ENCODE assay signal across 15 cellular contexts in the genomic region with DNA sequence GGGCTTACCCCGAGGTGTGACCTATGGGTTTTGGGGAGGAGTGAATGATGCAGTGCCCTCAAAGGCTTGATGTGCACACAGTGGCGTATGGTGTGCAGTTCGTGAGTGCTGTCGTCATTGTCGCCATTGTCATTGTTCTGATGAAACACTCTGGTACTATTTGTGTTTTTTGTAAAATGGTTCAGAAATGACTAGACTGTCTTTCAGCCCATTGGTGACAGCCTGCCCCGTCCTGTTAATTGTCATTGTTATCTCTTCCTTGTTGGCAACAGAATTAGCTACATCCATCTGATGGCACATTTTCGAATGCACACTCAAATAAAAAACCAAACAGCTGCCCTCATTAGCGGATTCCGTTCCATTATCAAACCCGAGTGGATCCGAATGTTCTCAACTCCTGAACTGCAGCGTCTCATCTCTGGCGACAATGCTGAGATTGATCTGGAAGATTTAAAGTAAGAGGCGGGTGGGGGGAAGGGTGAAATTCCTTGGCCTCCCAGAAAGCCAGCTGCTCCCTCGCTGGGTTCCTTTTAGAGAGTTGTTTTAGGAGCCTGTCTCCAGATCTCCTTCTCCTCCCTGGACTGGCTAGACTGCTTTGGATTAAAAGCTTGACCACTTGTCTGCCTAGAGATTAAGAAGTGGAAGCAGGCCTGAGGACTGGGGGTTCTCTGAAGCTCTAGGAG. TPM values are rescaled to one million over a fixed set of nuclear protein-coding genes. Genes with fewer than 3 reads are reported as not detected.
A peak's percentile ranks its signal among the peaks of the same experiment; 100 is the strongest.
DNase-seq lines count a peak whose midpoint lies in the region; ATAC-seq and TF ChIP-seq lines count a peak whose summit lies in the region.
"Had no signal": no experiment of that assay in that cellular context is flagged by ENCODE, and none has a peak within 500 bp of the region (broad histone marks: within the 10 kb centered on the region; RNA-seq: fewer than 3 reads in every experiment).

No MANE protein-coding gene starts in this region.

- H3K79me1 ChIP-seq in H9 (ENCODE audit: insufficient read depth, low read depth, low read length, poor library complexity, severe bottlenecking) (no peaks in the 10 kb centered on the region), trophoblast cell (ENCODE audit: low read length) (peaks cover 4% of the 10 kb centered on the region)

- H2AK5ac ChIP-seq in H9 (ENCODE audit: insufficient read length, low read length) (no peak overlapping the region), trophoblast cell (ENCODE audit: low read length) (no peak overlapping the region)

- H3K27me3 ChIP-seq in H9 (ENCODE audit: insufficient read depth, low read length) (no peaks in the 10 kb centered on the region), iPS-18a (ENCODE audit: control insufficient read depth, insufficient read depth, low read length) (no peaks in the 10 kb centered on the region), trophoblast cell (ENCODE audit: insufficient read depth, low read length) (no peaks in the 10 kb centered on the region)
- H3K27me3 ChIP-seq: BE2C, gastrocnemius medialis had no signal

- H3K27ac ChIP-seq in H9 (ENCODE audit: insufficient read length, low read depth, low read length) = no peak overlapping the region
- peak overlapping the region; percentile 16 for H3K27ac ChIP-seq in iPS-18a (ENCODE audit: low read length)
- peak overlapping the region; percentile 62 for H3K27ac ChIP-seq in trophoblast cell (ENCODE audit: low read depth, low read length)
- H3K27ac ChIP-seq: gastrocnemius medialis had no signal

- no peaks in the 10 kb centered on the region for H3K27me3 Mint-ChIP-seq in H9 (ENCODE audit: low read depth)
- H3K27me3 Mint-ChIP-seq: activated CD4-positive, alpha-beta memory T cell treated with anti-CD3 and anti-CD28 coated beads, Interleukin-2, amount 10 ng/mL, durations not matched to agents 7 days and 5 days; activated T-helper 17 cell treated with anti-CD3 and anti-CD28 coated beads, Interleukin-2, amount 50 U/mL, for 72 hours had no signal

- no peak overlapping the region for H2BK20ac ChIP-seq in H9 (ENCODE audit: low read depth, low read length, poor library complexity, severe bottlenecking)

- peaks cover 13 to 36% of the 10 kb centered on the region in 2 experiments for H3K4me1 Mint-ChIP-seq in H9
- H3K4me1 Mint-ChIP-seq: activated CD4-positive, alpha-beta memory T cell treated with anti-CD3 and anti-CD28 coated beads, Interleukin-2, amount 10 ng/mL, durations not matched to agents 7 days and 5 days; activated T-helper 17 cell treated with anti-CD3 and anti-CD28 coated beads, Interleukin-2, amount 50 U/mL, for 72 hours had no signal

- peaks cover 5% of the 10 kb centered on the region for H3K36me3 ChIP-seq in iPS-18a (ENCODE audit: control insufficient read depth, low read depth, low read length)
- H3K36me3 ChIP-seq in trophoblast cell (ENCODE audit: control insufficient read depth in 1 of 2, insufficient read depth in 2 of 2, low read length in 2 of 2) = peaks cover 22% of the 10 kb centered on the region in 2 experiments
- H3K36me3 ChIP-seq: BE2C had no signal

- no peaks in the 10 kb centered on the region for H3K23me2 ChIP-seq in H9 (ENCODE audit: insufficient read length, low read depth, low read length, poor library complexity, severe bottlenecking)

- H3K4me2 ChIP-seq in H9 (ENCODE audit: insufficient read depth, insufficient read length, low read length) = no peak overlapping the region
- peak overlapping the region; percentile 13 for H3K4me2 ChIP-seq in trophoblast cell (ENCODE audit: low read length)

- no peak for TF ChIP-seq CTCF in H9 (conservative IDR thresholded peaks at IDR 0.05)

- H3K36me3 Mint-ChIP-seq in H9 (ENCODE audit: insufficient read depth in 1 of 3, low read depth in 3 of 3) = peaks cover 2 to 17% (median 9%) of the 10 kb centered on the region in 3 experiments; a peak in 6 of 7 replicates

- no peak overlapping the region for H3T11ph ChIP-seq in H9 (ENCODE audit: low read length)

- H3K23ac ChIP-seq in H9 (ENCODE audit: insufficient read length, low read depth, low read length) (no peak overlapping the region), trophoblast cell (ENCODE audit: low read length) (no peak overlapping the region)

- no peak overlapping the region for H2BK12ac ChIP-seq in H9 (ENCODE audit: insufficient read length, low read depth, low read length)
- H2BK12ac ChIP-seq in trophoblast cell (ENCODE audit: low read length) = peak overlapping the region; percentile 78

- H3K18ac ChIP-seq in H9 (ENCODE audit: insufficient read length, low read depth, low read length) = no peak overlapping the region
- H3K18ac ChIP-seq in trophoblast cell (ENCODE audit: low read length) = no peak overlapping the region

- no peak overlapping the region for H4K91ac ChIP-seq in H9 (ENCODE audit: insufficient read length, low read depth, low read length)
- H4K91ac ChIP-seq in trophoblast cell (ENCODE audit: low read depth, low read length) = peak overlapping the region; percentile 77

- H3K56ac ChIP-seq in H9 (ENCODE audit: insufficient read length, low read depth, low read length) = no peak overlapping the region

- DNase-seq in H9 (no peak), SK-N-DZ (ENCODE audit: low spot score) (peak; percentile 50), trophoblast cell (no peak), OCI-M1 (lab: John Stamatoyannopoulos, UW) (no peak), NOMO-1 treated with dmso at 0.1 percent for 144 hours (lab: John Stamatoyannopoulos, UW; ENCODE audit: unreplicated experiment) (no peak)
- DNase-seq in stimulated activated CD4-positive, alpha-beta T cell treated with anti-CD3 and anti-CD28 coated beads, Interleukin-4, amount 100 ng/mL, for 24 hours = no peak
- DNase-seq: activated CD4-positive, alpha-beta memory T cell treated with anti-CD3 and anti-CD28 coated beads, Interleukin-2, amount 10 ng/mL, durations not matched to agents 7 days and 5 days; BE2C; gastrocnemius medialis; Kasumi-1; NCI-H1417 treated with DMSO at 0.1 percent for 48 hours; NCI-H446 treated with DMSO at 0.1 percent for 48 hours had no signal

- H4K8ac ChIP-seq in H9 (replicated peaks; ENCODE audit: insufficient read length, low read depth, low read length) (no peak overlapping the region), trophoblast cell (ENCODE audit: low read depth, low read length) (no peak overlapping the region)

- H3K14ac ChIP-seq in H9 (ENCODE audit: insufficient read depth, low read length) (no peak overlapping the region), trophoblast cell (ENCODE audit: low read length) (peak overlapping the region; percentile 45)

- H2BK5ac ChIP-seq in H9 (ENCODE audit: insufficient read length, low read length) (no peak overlapping the region), trophoblast cell (ENCODE audit: low read depth, low read length, poor library complexity) (peak overlapping the region; percentile 61)

- no peaks in the 10 kb centered on the region for H3K9me3 Mint-ChIP-seq in H9
- H3K9me3 Mint-ChIP-seq: activated CD4-positive, alpha-beta memory T cell treated with anti-CD3 and anti-CD28 coated beads, Interleukin-2, amount 10 ng/mL, durations not matched to agents 7 days and 5 days; activated T-helper 17 cell treated with anti-CD3 and anti-CD28 coated beads, Interleukin-2, amount 50 U/mL, for 72 hours had no signal

- H2BK120ac ChIP-seq in H9 (ENCODE audit: low read depth, low read length, poor library complexity, severe bottlenecking) (no peak overlapping the region), trophoblast cell (ENCODE audit: insufficient read depth, low read length, poor library complexity) (no peak overlapping the region)

- no peak overlapping the region for H3K4me3 ChIP-seq in iPS-18a (ENCODE audit: low read length)
- no peak overlapping the region for H3K4me3 ChIP-seq in trophoblast cell (ENCODE audit: low read depth, low read length)
- H3K4me3 ChIP-seq: gastrocnemius medialis had no signal

- no peak for ATAC-seq in GM18517 (IDR thresholded peaks at IDR 0.05; ENCODE audit: unreplicated experiment)
- ATAC-seq: activated T-helper 17 cell treated with anti-CD3 and anti-CD28 coated beads, Interleukin-2, amount 50 U/mL, for 72 hours; gastrocnemius medialis had no signal

- H3K4ac ChIP-seq in H9 (ENCODE audit: low read depth, low read length) = no peak overlapping the region
- H3K4ac ChIP-seq in trophoblast cell (ENCODE audit: low read depth, low read length) = no peak overlapping the region

- no peak overlapping the region for H4K5ac ChIP-seq in H9 (ENCODE audit: insufficient read length, low read depth, low read length)

- H2AFZ ChIP-seq in H9 (ENCODE audit: low read length) (no peak overlapping the region), trophoblast cell (ENCODE audit: insufficient read depth, low read length, poor library complexity) (no peak overlapping the region)

- H3K9me3 ChIP-seq in H9 (ENCODE audit: control insufficient read depth, low read depth, low read length) = no peaks in the 10 kb centered on the region
- H3K9me3 ChIP-seq in iPS-18a (ENCODE audit: control insufficient read depth, low read depth, low read length) = no peaks in the 10 kb centered on the region
- no peaks in the 10 kb centered on the region for H3K9me3 ChIP-seq in trophoblast cell (ENCODE audit: insufficient read depth, low read depth, low read length)
- H3K9me3 ChIP-seq: BE2C, gastrocnemius medialis had no signal

- no peak overlapping the region for H4K12ac ChIP-seq in trophoblast cell (ENCODE audit: low read depth, low read length)

- no peak overlapping the region; a peak in 1 of 5 replicates for H3K4me3 Mint-ChIP-seq in H9
- H3K4me3 Mint-ChIP-seq: activated CD4-positive, alpha-beta memory T cell treated with anti-CD3 and anti-CD28 coated beads, Interleukin-2, amount 10 ng/mL, durations not matched to agents 7 days and 5 days; activated T-helper 17 cell treated with anti-CD3 and anti-CD28 coated beads, Interleukin-2, amount 50 U/mL, for 72 hours had no signal

- H3K9ac ChIP-seq in H9 (ENCODE audit: extremely low read depth, insufficient read length, low read length) (no peak overlapping the region), iPS-18a (ENCODE audit: low read length) (no peak overlapping the region), trophoblast cell (ENCODE audit: low read length) (no peak overlapping the region)

- no peaks in the 10 kb centered on the region for H4K20me1 ChIP-seq in H9 (ENCODE audit: control insufficient read depth, insufficient read depth, insufficient read length)

- H3K27ac Mint-ChIP-seq in H9 = peak overlapping the region; percentile 45 to 92 (median 85); a peak in 6 of 7 replicates
- H3K27ac Mint-ChIP-seq: activated CD4-positive, alpha-beta memory T cell treated with anti-CD3 and anti-CD28 coated beads, Interleukin-2, amount 10 ng/mL, durations not matched to agents 7 days and 5 days; activated T-helper 17 cell treated with anti-CD3 and anti-CD28 coated beads, Interleukin-2, amount 50 U/mL, for 72 hours had no signal

- no CpG with 5 or more reads among the region's 15 CpGs for WGBS in H9 (ENCODE audit: extremely low coverage, insufficient read length, low lambda C conversion rate)
- WGBS in trophoblast cell (ENCODE audit: extremely low coverage, insufficient coverage, insufficient read length) = no CpG with 5 or more reads among the region's 15 CpGs

- H2BK15ac ChIP-seq in H9 (ENCODE audit: low read depth, low read length) = no peak overlapping the region

- H3K4me1 ChIP-seq in H9 (ENCODE audit: insufficient read depth, low read length) (0 out of 2 replicates have a peak, but pooled peaks cover 4% of the 10 kb centered on the region), iPS-18a (ENCODE audit: control insufficient read depth, low read depth, low read length) (peaks cover 10% of the 10 kb centered on the region), trophoblast cell (ENCODE audit: control insufficient read depth in 1 of 2, insufficient read depth in 2 of 2, low read length in 2 of 2) (peaks cover 25% of the 10 kb centered on the region in 2 experiments)
- H3K4me1 ChIP-seq: gastrocnemius medialis had no signal

- H3K79me2 ChIP-seq in H9 (ENCODE audit: insufficient read depth, low read length) (no peaks in the 10 kb centered on the region), trophoblast cell (ENCODE audit: control insufficient read depth, insufficient read depth, low read length, poor library complexity) (no peaks in the 10 kb centered on the region)

RNA-seq across cellular contexts. Expression of a gene that starts 43.5 kb away (rescaled TPM):
- total RNA-seq in H9 (2021) = 22.5 and 24.3 TPM in 2 replicates
- polyA plus RNA-seq in SK-N-DZ (2014; cell fraction: cytosol; rRNA removed) = 64.6 and 81.1 TPM in 2 replicates
- polyA plus RNA-seq in SK-N-DZ (2014; cell fraction: nucleus; rRNA removed) = 66.7 and 82.8 TPM in 2 replicates
- 21.0 and 23.1 TPM in 2 replicates for polyA plus RNA-seq in trophoblast cell (2013)

RNA-seq across cellular contexts. Expression of a gene that starts 43.8 kb away (rescaled TPM):
- 17.4 and 19.2 TPM in 2 replicates for total RNA-seq in H9 (2021)
- 35.7 and 38.1 TPM in 2 replicates for polyA plus RNA-seq in SK-N-DZ (2014; cell fraction: cytosol; rRNA removed)
- polyA plus RNA-seq in SK-N-DZ (2014; cell fraction: nucleus; rRNA removed) = 55.4 and 61.2 TPM in 2 replicates
- 28.5 and 28.6 TPM in 2 replicates for polyA plus RNA-seq in trophoblast cell (2013)

RNA-seq across cellular contexts. Expression of a gene that starts 52.3 kb away (rescaled TPM):
- total RNA-seq in H9 (2021) = 23.6 and 24.2 TPM in 2 replicates
- polyA plus RNA-seq in SK-N-DZ (2014; cell fraction: cytosol; rRNA removed) = 15.8 and 20.6 TPM in 2 replicates
- 39.4 and 61.3 TPM in 2 replicates for polyA plus RNA-seq in SK-N-DZ (2014; cell fraction: nucleus; rRNA removed)
- 21.3 and 22.4 TPM in 2 replicates for polyA plus RNA-seq in trophoblast cell (2013)

RNA-seq across cellular contexts. Expression of a gene that starts 52.7 kb away (rescaled TPM):
- 67.1 and 71.3 TPM in 2 replicates for total RNA-seq in H9 (2021)
- 21.1 and 33.0 TPM in 2 replicates for polyA plus RNA-seq in SK-N-DZ (2014; cell fraction: cytosol; rRNA removed)
- polyA plus RNA-seq in SK-N-DZ (2014; cell fraction: nucleus; rRNA removed) = 12.8 and 21.9 TPM in 2 replicates
- polyA plus RNA-seq in trophoblast cell (2013) = 105 and 107 TPM in 2 replicates
